27 cellular contexts compared by ENCODE assay signal in genomic region chr9:100186356-100186755, GRCh38.
DNase-seq lines count a peak whose midpoint lies in the region; ATAC-seq, FAIRE-seq and TF ChIP-seq lines count a peak whose summit lies in the region.
"Had no signal": no experiment of that assay in that cellular context is flagged by ENCODE, and none has a peak within 500 bp of the region (broad histone marks: within the 10 kb centered on the region; RNA-seq: fewer than 3 reads in every experiment).

No MANE protein-coding gene starts in this region.

- no TSS peak for BruUV-seq in A673 (replicated peaks; lab: Mats Ljungman, UMichigan)

- H3K27ac ChIP-seq in A673 (ENCODE audit: low read depth, low read length, poor library complexity, severe bottlenecking): no peak overlapping the region
- H3K27ac ChIP-seq: BLaER1 treated with 17β-estradiol and CSF1 and Interleukin-3, amounts not matched to agents 10 nM and 100 nM; SJCRH30 had no signal

- ATAC-seq in HG02970 (IDR thresholded peaks at IDR 0.05; ENCODE audit: low FRiP score, unreplicated experiment): no peak
- ATAC-seq: GM12878, HepG2, PC-3, Right ventricle myocardium inferior had no signal

- H3K36me3 ChIP-seq in A673 (ENCODE audit: insufficient read depth, low read length, poor library complexity, severe bottlenecking): no peaks in the 10 kb centered on the region

- DNase-seq in A673 (ENCODE audit: low spot score): peak; percentile 15
- no peak for DNase-seq in GM18507 (ENCODE audit: extremely low spot score, insufficient read length, low read depth)
- DNase-seq in M059J (ENCODE audit: low read depth): peak; percentile 77
- DNase-seq in fibroblast of mammary gland (ENCODE audit: low read depth): peak; percentile 39
- DNase-seq in NCI-H524 treated with DMSO at 0.1 percent for 48 hours (lab: John Stamatoyannopoulos, UW): no peak
- DNase-seq in pons (ENCODE audit: low spot score): no peak
- DNase-seq: 8988T; AML-193; CD4-positive, alpha-beta T cell; GDM1; H7; Karpas-422; NCI-H1105; NCI-H1436 treated with DMSO at 0.1 percent for 48 hours; NCI-H187 treated with DMSO at 0.1 percent for 48 hours; NCI-H2107; NCI-H524; NCI-H774; PC-3; SJCRH30; T-helper 1 cell had no signal

- POLR2A ChIA-PET in A673 (lab: Charles Lee; ENCODE audit: low non-redundant PET): no interaction called here

- intact Hi-C loops in A673 (cut with micrococcal nuclease; ENCODE audit: unreplicated experiment): no loop called here

- H3K4me3 ChIP-seq in A673 (ENCODE audit: low read depth, low read length, poor library complexity, severe bottlenecking) (no peak overlapping the region), fibroblast of mammary gland (ENCODE audit: control insufficient read depth, low read depth, low read length) (no peak overlapping the region)
- H3K4me3 ChIP-seq: BLaER1 treated with 17β-estradiol and CSF1 and Interleukin-3, amounts not matched to agents 10 nM and 100 nM; GM12878; SJCRH30 had no signal

- CTCF ChIA-PET in A673 (lab: Charles Lee): no interaction called here

- peak; percentile 38 for FAIRE-seq in GM18507 (lab: Jason Lieb, UNC)
- FAIRE-seq: D721Med, GM12878, HepG2 had no signal

- TF ChIP-seq CTCF in A673 (conservative IDR thresholded peaks at IDR 0.05; ENCODE audit: low read depth, low read length): no peak
- TF ChIP-seq CTCF in fibroblast of mammary gland (conservative IDR thresholded peaks at IDR 0.05; ENCODE audit: control insufficient read depth, insufficient read depth, low read depth, low read length): no peak

- no peaks in the 10 kb centered on the region for H3K4me1 ChIP-seq in A673 (ENCODE audit: insufficient read depth, low read length, poor library complexity, severe bottlenecking)
- H3K4me1 ChIP-seq: BLaER1 treated with 17β-estradiol and CSF1 and Interleukin-3, amounts not matched to agents 10 nM and 100 nM; SJCRH30 had no signal

- H3K27me3 ChIP-seq in A673 (replicated peaks; ENCODE audit: insufficient read depth, low read depth, low read length, poor library complexity): no peaks in the 10 kb centered on the region
- H3K27me3 ChIP-seq: BLaER1 treated with 17β-estradiol and CSF1 and Interleukin-3, amounts not matched to agents 10 nM and 100 nM; SJCRH30 had no signal

- H3K9me3 ChIP-seq in A673 (ENCODE audit: low read depth, low read length, poor library complexity, severe bottlenecking): peaks cover 17% of the 10 kb centered on the region

Comparison
In these comparisons a context has a peak if more than half of its experiments do, and no peak if none do; other contexts are left out.
1. DNase-seq: peak in A673 (single experiment), M059J (single experiment) and fibroblast of mammary gland (single experiment); none in GM18507 (single experiment), NCI-H524 treated with DMSO at 0.1 percent for 48 hours (single experiment) and pons (single experiment).